ENCODE assay signal across 25 cellular contexts in genomic region chr20:21453676-21454075, GRCh38. TPM values are rescaled to one million over a fixed set of nuclear protein-coding genes. Genes with fewer than 3 reads are reported as not detected.
A peak's percentile ranks its signal among the peaks of the same experiment; 100 is the strongest.
DNase-seq lines count a peak whose midpoint lies in the region; ATAC-seq, FAIRE-seq and TF ChIP-seq lines count a peak whose summit lies in the region.
"Had no signal": no experiment of that assay in that cellular context is flagged by ENCODE, and none has a peak within 500 bp of the region (broad histone marks: within the 10 kb centered on the region; RNA-seq: fewer than 3 reads in every experiment).

No MANE protein-coding gene starts in this region.

- no peak overlapping the region for H3K4me3 ChIP-seq in bronchial epithelial cell (ENCODE audit: low read depth, low read length)
- H3K4me3 ChIP-seq in osteoblast (ENCODE audit: insufficient read depth, low read length) = no peak overlapping the region
- H3K4me3 ChIP-seq: A549, SJSA1 had no signal

- H3K4me1 Mint-ChIP-seq in stimulated activated effector memory CD8-positive, alpha-beta T cell treated with anti-CD3 and anti-CD28 coated beads, Interleukin-12 subunit alpha, Interleukin-12 subunit beta, amount 100 ng/mL, for 72 hours = no peaks in the 10 kb centered on the region
- H3K4me1 Mint-ChIP-seq: B cell, CD14-positive monocyte had no signal

- no peaks in the 10 kb centered on the region for H3K36me3 ChIP-seq in bronchial epithelial cell (ENCODE audit: control insufficient read depth, insufficient read depth, low read length)
- no peaks in the 10 kb centered on the region for H3K36me3 ChIP-seq in osteoblast (ENCODE audit: insufficient read depth, low read length)
- H3K36me3 ChIP-seq: SJSA1 had no signal

- no peaks in the 10 kb centered on the region for H3K9me3 Mint-ChIP-seq in stimulated activated effector memory CD8-positive, alpha-beta T cell treated with anti-CD3 and anti-CD28 coated beads, Interleukin-12 subunit alpha, Interleukin-12 subunit beta, amount 100 ng/mL, for 72 hours

- H2AFZ ChIP-seq in osteoblast (ENCODE audit: low read length) = no peak overlapping the region

- FAIRE-seq in bronchial epithelial cell (lab: Jason Lieb, UNC) = peak; percentile 18
- FAIRE-seq: A549, GM12892 had no signal

- no peaks in the 10 kb centered on the region for H3K79me2 ChIP-seq in osteoblast (ENCODE audit: insufficient read depth, low read length)

- H3K27ac Mint-ChIP-seq in stimulated activated effector memory CD8-positive, alpha-beta T cell treated with anti-CD3 and anti-CD28 coated beads, Interleukin-12 subunit alpha, Interleukin-12 subunit beta, amount 100 ng/mL, for 72 hours = no peak overlapping the region
- H3K27ac Mint-ChIP-seq: B cell, CD14-positive monocyte had no signal

- peak; percentile 55 for DNase-seq in EL
- DNase-seq in NCI-H226 = peak; percentile 50
- no peak for DNase-seq in bronchial epithelial cell (ENCODE audit: low read depth)
- peak; percentile 31 for DNase-seq in osteoblast (ENCODE audit: insufficient read length, low spot score, missing footprints)
- no peak for DNase-seq in stimulated activated effector memory CD8-positive, alpha-beta T cell treated with anti-CD3 and anti-CD28 coated beads, Interleukin-12 subunit alpha, Interleukin-12 subunit beta, amount 100 ng/mL, for 72 hours (ENCODE audit: low spot score in 2 of 2)
- DNase-seq: COR-L47; DMS79; H7; KBM-7; NCI-H1092 treated with DMSO at 0.1 percent for 48 hours; NCI-H146; NCI-H2029; NCI-H2227 treated with DMSO at 0.1 percent for 48 hours; NCI-H510A treated with DMSO at 0.1 percent for 48 hours; NCI-H774; NK-92 treated with Interleukin-12 subunit alpha and Interleukin-12 subunit beta, amount 100 ng/mL, for 24 hours; T-helper 1 cell had no signal

- ATAC-seq in HG03460 (IDR thresholded peaks at IDR 0.05; ENCODE audit: unreplicated experiment) = no peak
- no peak for ATAC-seq in stimulated activated effector memory CD8-positive, alpha-beta T cell treated with anti-CD3 and anti-CD28 coated beads, Interleukin-12 subunit alpha, Interleukin-12 subunit beta, amount 100 ng/mL, for 72 hours
- ATAC-seq in GM18867 (IDR thresholded peaks at IDR 0.05; ENCODE audit: unreplicated experiment) = no peak
- ATAC-seq: A549, Panc1 had no signal

- no peak overlapping the region for H3K4me2 ChIP-seq in osteoblast (ENCODE audit: insufficient read depth, low read length)
- H3K4me2 ChIP-seq: A549 had no signal

- no peaks in the 10 kb centered on the region for H3K9me3 ChIP-seq in osteoblast (ENCODE audit: low read depth, low read length)
- H3K9me3 ChIP-seq: A549, SJSA1 had no signal

- no peaks in the 10 kb centered on the region for H3K36me3 Mint-ChIP-seq in stimulated activated effector memory CD8-positive, alpha-beta T cell treated with anti-CD3 and anti-CD28 coated beads, Interleukin-12 subunit alpha, Interleukin-12 subunit beta, amount 100 ng/mL, for 72 hours
- H3K36me3 Mint-ChIP-seq: CD14-positive monocyte had no signal

- H4K20me1 ChIP-seq in osteoblast (ENCODE audit: insufficient read depth, low read length) = no peaks in the 10 kb centered on the region

- no peak overlapping the region for H3K27ac ChIP-seq in osteoblast (ENCODE audit: low read depth, low read length)
- H3K27ac ChIP-seq: A549, SJSA1 had no signal

- H3K27me3 ChIP-seq in bronchial epithelial cell (ENCODE audit: control insufficient read depth, insufficient read depth, low read length) = no peaks in the 10 kb centered on the region
- H3K27me3 ChIP-seq in osteoblast (ENCODE audit: insufficient read depth, low read length) = peaks cover 4% of the 10 kb centered on the region
- H3K27me3 ChIP-seq: SJSA1 had no signal

- no peak overlapping the region for H3K4me3 Mint-ChIP-seq in stimulated activated effector memory CD8-positive, alpha-beta T cell treated with anti-CD3 and anti-CD28 coated beads, Interleukin-12 subunit alpha, Interleukin-12 subunit beta, amount 100 ng/mL, for 72 hours
- H3K4me3 Mint-ChIP-seq: B cell, CD14-positive monocyte had no signal

- TF ChIP-seq CTCF in bronchial epithelial cell (IDR thresholded peaks at IDR 0.05; ENCODE audit: insufficient read depth, low read length, severe bottlenecking) (no peak), osteoblast (IDR thresholded peaks at IDR 0.05; ENCODE audit: extremely low read depth, low read depth, low read length) (no peak)

- H3K4me1 ChIP-seq in osteoblast (ENCODE audit: insufficient read depth, low read length) = no peaks in the 10 kb centered on the region
- H3K4me1 ChIP-seq: SJSA1 had no signal

RNA-seq across cellular contexts. Expression of gene NKX2-4, which starts 56.4 kb away (rescaled TPM):
- total RNA-seq in bronchial epithelial cell (not detected in 2 replicates), osteoblast (not detected in 2 replicates)
- total RNA-seq: B cell, H7 had no signal

Comparison
In these comparisons a context has a peak if more than half of its experiments do, and no peak if none do; other contexts are left out.
1. DNase-seq: peak in EL (single experiment), NCI-H226 (single experiment) and osteoblast (single experiment); none in bronchial epithelial cell (single experiment) and stimulated activated effector memory CD8-positive, alpha-beta T cell treated with anti-CD3 and anti-CD28 coated beads, Interleukin-12 subunit alpha, Interleukin-12 subunit beta, amount 100 ng/mL, for 72 hours (0 of 2).